Comparison of ENCODE assay signal across 8 cellular contexts in the genomic region with DNA sequence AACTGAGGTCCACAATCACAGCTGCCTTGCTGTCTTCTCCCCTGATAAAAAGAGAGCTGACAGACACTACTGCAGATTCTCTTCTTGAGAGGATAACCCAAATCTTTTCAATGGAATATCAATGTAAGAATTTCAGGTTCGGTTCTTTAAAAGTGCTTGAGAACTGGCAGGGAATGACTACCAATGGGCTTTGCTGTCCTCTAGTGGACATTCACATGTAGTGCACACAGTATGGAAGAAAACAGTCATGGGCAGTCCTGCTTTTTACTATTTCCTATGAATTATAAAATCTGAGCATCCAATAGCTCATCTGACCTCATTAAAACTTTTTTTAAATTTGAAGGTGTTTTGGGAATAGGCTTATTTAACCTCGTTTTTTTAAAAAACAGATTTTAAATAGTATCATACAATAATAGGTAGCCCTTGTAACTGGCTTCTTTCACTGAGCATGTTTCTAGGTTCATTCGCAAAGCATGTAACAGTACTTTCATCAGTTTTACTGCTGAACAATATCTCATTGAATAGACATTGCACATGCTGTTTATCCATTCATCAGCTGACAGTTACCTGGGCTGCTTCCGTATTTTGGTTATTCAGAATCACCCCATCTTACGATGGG. TPM values are rescaled to one million over a fixed set of nuclear protein-coding genes. Genes with fewer than 3 reads are reported as not detected.
DNase-seq lines count a peak whose midpoint lies in the region; ATAC-seq and TF ChIP-seq lines count a peak whose summit lies in the region.

No MANE protein-coding gene starts in this region.

- H3K4me1 ChIP-seq in lower lobe of right lung = peaks cover 28% of the 10 kb centered on the region
- H3K4me1 ChIP-seq in aorta (ENCODE audit: control insufficient read depth in 1 of 2, insufficient read depth in 2 of 2, low read length in 2 of 2) = no peaks in the 10 kb centered on the region

- no peak overlapping the region for H3K4me3 Mint-ChIP-seq in Calu3 (ENCODE audit: low read depth, unreplicated experiment)

- H3K9me3 ChIP-seq in lower lobe of right lung (no peaks in the 10 kb centered on the region), aorta (ENCODE audit: control insufficient read depth, low read length) (no peaks in the 10 kb centered on the region)

- 54 to 55% methylated on average over 5 of the region's 5 CpGs for WGBS in aorta, 2 donors

- intact Hi-C loops in Calu3 (cut with micrococcal nuclease; ENCODE audit: unreplicated experiment) (loop anchor here (5.0 kb wide), 1 partner anchor 130 kb away; no protein-coding TSS in a partner anchor), lower lobe of right lung (cut with DNase I) (no loop called here), aorta (cut with DNase I) (loop anchor here (1.0 to 2.0 kb wide), 2 partner anchors 109 to 110 kb away; no protein-coding TSS in a partner anchor)

- no peak overlapping the region for H3K4me3 ChIP-seq in HL-60 (replicated peaks; ENCODE audit: insufficient read depth, low read length)
- no peak overlapping the region for H3K4me3 ChIP-seq in choroid plexus epithelial cell (ENCODE audit: low read depth, low read length)
- H3K4me3 ChIP-seq in lower lobe of right lung = no peak overlapping the region
- no peak overlapping the region for H3K4me3 ChIP-seq in aorta (ENCODE audit: low read length in 2 of 2)

- H3K27ac ChIP-seq in HL-60 (replicated peaks) = no peak overlapping the region; the same call in 1 of the 2 replicates
- no peak overlapping the region for H3K27ac ChIP-seq in lower lobe of right lung
- no peak overlapping the region for H3K27ac ChIP-seq in aorta (ENCODE audit: low read depth in 1 of 2, low read length in 2 of 2)

- TF ChIP-seq CTCF in Calu3 (IDR thresholded peaks at IDR 0.05; ENCODE audit: unreplicated experiment) (peak; percentile 70), HL-60 (IDR thresholded peaks at IDR 0.05; ENCODE audit: insufficient read depth, low read length) (peak; percentile 99), choroid plexus epithelial cell (conservative IDR thresholded peaks at IDR 0.05; ENCODE audit: low read depth, low read length) (peak; percentile 95), lower lobe of right lung (IDR thresholded peaks at IDR 0.05) (peak; percentile 98)

- CTCF ChIA-PET in Calu3 (lab: Charles Lee) = interaction anchor here (0.6 to 1.6 kb wide), 2 partner anchors 29 to 109 kb away, joined by 3 to 4 read pairs; no protein-coding TSS in a partner anchor

- no peaks in the 10 kb centered on the region for H3K27me3 ChIP-seq in HL-60 (ENCODE audit: insufficient read depth, poor library complexity, severe bottlenecking)
- no peaks in the 10 kb centered on the region for H3K27me3 ChIP-seq in lower lobe of right lung (ENCODE audit: low read depth)
- no peaks in the 10 kb centered on the region for H3K27me3 ChIP-seq in aorta (ENCODE audit: control insufficient read depth in 1 of 2, insufficient read depth in 2 of 2, low read length in 1 of 2)

- H3K27me3 Mint-ChIP-seq in Calu3 (ENCODE audit: unreplicated experiment) = no peaks in the 10 kb centered on the region

- DNase-seq in Calu3 (peak; percentile 24), HL-60 (ENCODE audit: low read depth in 1 of 2, low spot score in 1 of 2) (peak; percentile 32 to 46), NOMO-1 treated with dmso at 0.1 percent for 144 hours (lab: John Stamatoyannopoulos, UW; ENCODE audit: unreplicated experiment) (peak; percentile 69), choroid plexus epithelial cell (ENCODE audit: low read depth) (peak; percentile 85), lower lobe of right lung (no peak), aorta (no peak)
- DNase-seq in stimulated activated CD4-positive, alpha-beta T cell treated with anti-CD3 and anti-CD28 coated beads, Interleukin-2, amount 100 ng/mL, for 48 hours = no peak

- no peak overlapping the region for H3K27ac Mint-ChIP-seq in Calu3 (ENCODE audit: unreplicated experiment)

- ATAC-seq in lower lobe of right lung (peak; percentile 83 to 85), aorta (ENCODE audit: low FRiP score) (peak; percentile 87), HG03108 (IDR thresholded peaks at IDR 0.05; ENCODE audit: unreplicated experiment) (no peak)

- peaks cover 90% of the 10 kb centered on the region for H3K36me3 ChIP-seq in lower lobe of right lung
- peaks cover 8 to 10% of the 10 kb centered on the region in 2 donors for H3K36me3 ChIP-seq in aorta (ENCODE audit: control insufficient read depth in 1 of 2, insufficient read depth in 2 of 2, low read length in 1 of 2)

- no peaks in the 10 kb centered on the region for H3K4me1 Mint-ChIP-seq in Calu3 (ENCODE audit: low read depth, unreplicated experiment)

- no peaks in the 10 kb centered on the region for H3K9me3 Mint-ChIP-seq in Calu3 (ENCODE audit: low read depth, unreplicated experiment)

- peaks cover 20% of the 10 kb centered on the region for H3K36me3 Mint-ChIP-seq in Calu3 (ENCODE audit: insufficient read depth, unreplicated experiment)

- BruUV-seq in Calu3 (replicated peaks; lab: Mats Ljungman, UMichigan) = no TSS peak

RNA-seq across cellular contexts. Expression of a gene that starts 18.3 kb away (rescaled TPM):
- 0.50 and 0.56 TPM in 2 replicates for total RNA-seq in Calu3 (2022)
- total RNA-seq in lower lobe of right lung = 0.92 TPM
- under 1 TPM in 1 of 2 donors, not detected in 1; 0.21 TPM for total RNA-seq in aorta
- under 1 TPM in 1 of 2 donors, not detected in 1; 0.20 TPM for polyA plus RNA-seq in aorta

Comparison
In these comparisons a context has a peak if more than half of its experiments do, and no peak if none do; other contexts are left out.
1. DNase-seq: peak in Calu3 (single experiment), HL-60 (2 of 2), NOMO-1 treated with dmso at 0.1 percent for 144 hours (single experiment) and choroid plexus epithelial cell (single experiment); none in lower lobe of right lung (single experiment), aorta (0 of 2) and stimulated activated CD4-positive, alpha-beta T cell treated with anti-CD3 and anti-CD28 coated beads, Interleukin-2, amount 100 ng/mL, for 48 hours (0 of 2).
2. Peak in every context shown above with its lines, with median percentiles within 50 percentile points of each other: CTCF ChIP-seq.